10 cellular contexts compared by ENCODE assay signal in the genomic region with DNA sequence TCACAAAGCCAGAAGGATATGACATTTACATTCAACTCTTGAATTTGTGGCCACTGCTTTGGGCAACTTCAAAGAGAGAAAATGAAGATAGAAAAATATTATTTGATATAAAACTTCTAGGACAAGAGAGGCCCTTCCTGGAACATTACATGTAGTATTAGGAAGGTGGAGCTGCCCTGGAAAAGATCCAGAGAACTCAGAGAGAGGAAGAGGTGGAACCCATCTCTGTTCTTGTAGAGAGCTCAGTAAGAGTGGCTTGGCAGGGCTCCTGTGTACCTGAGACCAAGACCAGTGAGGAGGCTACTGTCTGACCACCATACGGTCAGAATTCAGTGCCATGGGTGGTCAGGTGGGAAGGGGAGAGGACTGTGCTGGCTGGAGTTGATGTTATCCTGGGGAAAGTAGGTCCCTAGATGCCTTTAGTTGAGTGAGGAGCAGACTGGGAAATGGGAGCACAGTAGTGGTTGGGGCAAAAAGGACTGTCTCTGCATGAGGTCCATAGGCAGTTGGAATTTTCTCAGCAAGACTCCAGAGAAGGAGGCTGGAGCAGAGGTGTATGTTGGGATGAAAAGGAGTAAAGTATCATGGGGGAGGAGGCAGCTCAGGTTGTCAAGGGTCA. TPM values are rescaled to one million over a fixed set of nuclear protein-coding genes. Genes with fewer than 3 reads are reported as not detected.
DNase-seq lines count a peak whose midpoint lies in the region; ATAC-seq and TF ChIP-seq lines count a peak whose summit lies in the region.
"Had no signal": no experiment of that assay in that cellular context is flagged by ENCODE, and none has a peak within 500 bp of the region (broad histone marks: within the 10 kb centered on the region; RNA-seq: fewer than 3 reads in every experiment).

No MANE protein-coding gene starts in this region.

- H3K4me1 ChIP-seq in stomach, result peaks cover 0 to 39% (median 9%) of the 10 kb centered on the region in 4 donors

- H3K4me3 ChIP-seq in stomach, result no peak overlapping the region

- no peaks in the 10 kb centered on the region for H3K9me3 Mint-ChIP-seq in activated CD8-positive, alpha-beta memory T cell treated with anti-CD3 and anti-CD28 coated beads, Interleukin-2, amount 10 ng/mL, durations not matched to agents 7 days and 5 days (ENCODE audit: low read depth)
- peaks cover 2% of the 10 kb centered on the region for H3K9me3 Mint-ChIP-seq in activated CD8-positive, alpha-beta T cell treated with anti-CD3 and anti-CD28 coated beads for 36 hours

- intact Hi-C loops in activated CD8-positive, alpha-beta T cell treated with anti-CD3 and anti-CD28 coated beads for 36 hours (cut with micrococcal nuclease), result no loop called here
- intact Hi-C loops in left colon (cut with DNase I, micrococcal nuclease) (no loop called here), stomach (cut with DNase I; ENCODE audit: low total_unique reads) (no loop called here)

- 72 to 90% (median 86%) methylated on average over 1 of the region's 1 CpG for WGBS in stomach, 5 donors

- no peaks in the 10 kb centered on the region for H3K27me3 Mint-ChIP-seq in activated CD8-positive, alpha-beta memory T cell treated with anti-CD3 and anti-CD28 coated beads, Interleukin-2, amount 10 ng/mL, durations not matched to agents 7 days and 5 days
- H3K27me3 Mint-ChIP-seq in activated CD8-positive, alpha-beta T cell treated with anti-CD3 and anti-CD28 coated beads for 36 hours, result no peaks in the 10 kb centered on the region

- POLR2A ChIA-PET in activated CD8-positive, alpha-beta T cell treated with anti-CD3 and anti-CD28 coated beads for 36 hours (lab: Charles Lee), result interaction anchor here (1.3 kb wide), 1 partner anchor 10 kb away, joined by 3 read pairs; no protein-coding TSS in a partner anchor

- H3K27me3 ChIP-seq in stomach, result no peaks in the 10 kb centered on the region

- no peak for TF ChIP-seq EP300 in stomach (IDR thresholded peaks at IDR 0.05)

- ATAC-seq in activated CD8-positive, alpha-beta memory T cell treated with anti-CD3 and anti-CD28 coated beads, Interleukin-2, amount 10 ng/mL, durations not matched to agents 7 days and 5 days, result no peak
- ATAC-seq in activated CD8-positive, alpha-beta T cell treated with anti-CD3 and anti-CD28 coated beads for 36 hours, result no peak
- peak; percentile 33 for ATAC-seq in left colon

- peak overlapping the region; percentile 66 for H3K27ac Mint-ChIP-seq in activated CD8-positive, alpha-beta memory T cell treated with anti-CD3 and anti-CD28 coated beads, Interleukin-2, amount 10 ng/mL, durations not matched to agents 7 days and 5 days
- H3K27ac Mint-ChIP-seq in activated CD8-positive, alpha-beta T cell treated with anti-CD3 and anti-CD28 coated beads for 36 hours, result peak overlapping the region; percentile 78

- H3K4me1 Mint-ChIP-seq in activated CD8-positive, alpha-beta memory T cell treated with anti-CD3 and anti-CD28 coated beads, Interleukin-2, amount 10 ng/mL, durations not matched to agents 7 days and 5 days, result peaks cover 24% of the 10 kb centered on the region
- H3K4me1 Mint-ChIP-seq in activated CD8-positive, alpha-beta T cell treated with anti-CD3 and anti-CD28 coated beads for 36 hours (ENCODE audit: low read depth), result peaks cover 20% of the 10 kb centered on the region

- no peak overlapping the region for H3K4me3 Mint-ChIP-seq in activated CD8-positive, alpha-beta memory T cell treated with anti-CD3 and anti-CD28 coated beads, Interleukin-2, amount 10 ng/mL, durations not matched to agents 7 days and 5 days
- no peak overlapping the region for H3K4me3 Mint-ChIP-seq in activated CD8-positive, alpha-beta T cell treated with anti-CD3 and anti-CD28 coated beads for 36 hours

- H3K36me3 Mint-ChIP-seq in activated CD8-positive, alpha-beta memory T cell treated with anti-CD3 and anti-CD28 coated beads, Interleukin-2, amount 10 ng/mL, durations not matched to agents 7 days and 5 days, result no peaks in the 10 kb centered on the region
- H3K36me3 Mint-ChIP-seq in activated CD8-positive, alpha-beta T cell treated with anti-CD3 and anti-CD28 coated beads for 36 hours (ENCODE audit: low read depth), result peaks cover 3% of the 10 kb centered on the region

- peak overlapping the region in 4 of 5 donors; percentile 23 to 72 (median 58) for H3K27ac ChIP-seq in stomach

- no peaks in the 10 kb centered on the region for H3K9me3 ChIP-seq in stomach

- H3K36me3 ChIP-seq in stomach, result peaks cover 0 to 11% (median 0%) of the 10 kb centered on the region in 4 donors

- TF ChIP-seq CTCF in activated CD8-positive, alpha-beta T cell treated with anti-CD3 and anti-CD28 coated beads for 36 hours (IDR thresholded peaks at IDR 0.05), result no peak
- no peak for TF ChIP-seq CTCF in stomach (IDR thresholded peaks at IDR 0.05)

- DNase-seq in activated CD8-positive, alpha-beta memory T cell treated with anti-CD3 and anti-CD28 coated beads, Interleukin-2, amount 10 ng/mL, durations not matched to agents 7 days and 5 days, result no peak
- DNase-seq in activated CD8-positive, alpha-beta memory T cell treated with anti-CD3 and anti-CD28 coated beads for 24 hours, result no peak
- DNase-seq in activated CD8-positive, alpha-beta T cell treated with anti-CD3 and anti-CD28 coated beads for 36 hours, result no peak
- DNase-seq in left colon (peak in 1 of 2 donors; percentile 23), stomach (no peak), medulla oblongata (ENCODE audit: extremely low spot score) (no peak), NCI-H2227 (lab: John Stamatoyannopoulos, UW; ENCODE audit: unreplicated experiment) (no peak), anterior cingulate cortex (lab: John Stamatoyannopoulos, UW) (no peak)
- DNase-seq: cerebellar nuclear complex, Karpas-422 had no signal

- no peak for TF ChIP-seq POLR2A in stomach (IDR thresholded peaks at IDR 0.05)

- CTCF ChIA-PET in activated CD8-positive, alpha-beta memory T cell treated with anti-CD3 and anti-CD28 coated beads, Interleukin-2, amount 10 ng/mL, durations not matched to agents 7 days and 5 days (lab: Charles Lee), result interaction anchor here (1.0 to 1.4 kb wide), 2 partner anchors 8 to 10 kb away, joined by 3 read pairs; no protein-coding TSS in a partner anchor
- CTCF ChIA-PET in activated CD8-positive, alpha-beta T cell treated with anti-CD3 and anti-CD28 coated beads for 36 hours (lab: Charles Lee), result interaction anchor here (1.2 to 2.2 kb wide), 3 partner anchors 11 to 470 kb away, joined by 4 to 5 read pairs (median 5); no protein-coding TSS in a partner anchor

RNA-seq across cellular contexts. Expression of a gene that starts 7.6 kb away (rescaled TPM):
- under 1 TPM; 0.26 to 0.42 TPM for total RNA-seq in activated CD8-positive, alpha-beta memory T cell treated with anti-CD3 and anti-CD28 coated beads, Interleukin-2, amount 10 ng/mL, durations not matched to agents 7 days and 5 days
- total RNA-seq in activated CD8-positive, alpha-beta T cell treated with anti-CD3 and anti-CD28 coated beads for 36 hours, result not detected
- 10 to 100 TPM; 21.0 to 50.3 TPM for total RNA-seq in left colon
- total RNA-seq in stomach, result 100 to 1,000 TPM in 1 of 5 donors, 10 to 100 TPM in 4; 24.5 to 180 (median 70.1) TPM
- 100 to 1,000 TPM in 1 of 3 donors, 10 to 100 TPM in 2; 43.5 to 116 (median 54.4) TPM for polyA plus RNA-seq in stomach

Comparison
In these comparisons a context has a peak if more than half of its experiments do, and no peak if none do; other contexts are left out.
1. RNA of a gene that starts 7.6 kb away (total RNA-seq): 24.5 to 180 TPM in stomach and 21.0 to 50.3 TPM in left colon; 0.26 to 0.42 TPM in activated CD8-positive, alpha-beta memory T cell treated with anti-CD3 and anti-CD28 coated beads, Interleukin-2, amount 10 ng/mL, durations not matched to agents 7 days and 5 days and not detected in activated CD8-positive, alpha-beta T cell treated with anti-CD3 and anti-CD28 coated beads for 36 hours; every median in the first group is over 10 times any median in the second.